ENCODE assay signal across 32 cellular contexts in the genomic region with DNA sequence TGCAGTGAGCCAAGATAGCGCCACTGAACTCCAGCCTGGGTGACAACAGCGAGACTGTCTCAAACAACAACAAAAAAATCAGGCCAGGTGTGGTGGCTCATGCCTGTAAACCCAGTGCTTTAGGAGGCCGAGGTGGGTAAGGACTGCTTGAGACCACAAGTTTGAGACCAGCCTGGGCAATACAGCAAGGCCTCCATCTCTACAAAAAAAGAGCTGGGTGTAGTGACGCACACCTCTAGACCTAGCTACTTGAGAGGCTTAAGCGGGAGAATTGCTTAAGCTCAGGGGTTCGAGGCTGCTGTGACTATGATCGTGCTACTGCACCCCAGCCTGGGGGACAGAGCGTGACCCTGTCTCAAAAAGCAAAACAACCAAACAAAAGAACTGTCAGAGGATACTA.
"Had no signal": no experiment of that assay in that cellular context is flagged by ENCODE, and none has a peak within 500 bp of the region (broad histone marks: within the 10 kb centered on the region; RNA-seq: fewer than 3 reads in every experiment).

No MANE protein-coding gene starts in this region.

- H3K4me3 ChIP-seq: ascending aorta, SJSA1 had no signal

- H3K27ac Mint-ChIP-seq: activated CD4-positive, alpha-beta T cell treated with anti-CD3 and anti-CD28 coated beads, Interleukin-2, amount 10 ng/mL, durations not matched to agents 7 days and 5 days; activated CD8-positive, alpha-beta T cell treated with anti-CD3 and anti-CD28 coated beads, Interleukin-2, amount 10 ng/mL, durations not matched to agents 7 days and 5 days; activated naive CD4-positive, alpha-beta T cell treated with anti-CD3 and anti-CD28 coated beads, Interleukin-2, amount 50 U/mL, for 24 hours; activated naive CD8-positive, alpha-beta T cell treated with anti-CD3 and anti-CD28 coated beads, Interleukin-2, amount 10 ng/mL, durations not matched to agents 7 days and 5 days; activated T-cell treated with anti-CD3 and anti-CD28 coated beads, Interleukin-2, amount 50 U/mL, for 24 hours; activated T-helper 2 cell treated with anti-CD3 and anti-CD28 coated beads, Interferon-gamma antibody, Interleukin-2, Interleukin-4, amounts not matched to agents 10 μg/mL and 5 μg/mL and 100 μg/mL, durations not matched to agents 14 hours and 24 hours and 36 hours had no signal

- H3K4me3 Mint-ChIP-seq: activated CD4-positive, alpha-beta T cell treated with anti-CD3 and anti-CD28 coated beads, Interleukin-2, amount 10 ng/mL, durations not matched to agents 7 days and 5 days; activated CD8-positive, alpha-beta T cell treated with anti-CD3 and anti-CD28 coated beads, Interleukin-2, amount 10 ng/mL, durations not matched to agents 7 days and 5 days; activated naive CD4-positive, alpha-beta T cell treated with anti-CD3 and anti-CD28 coated beads, Interleukin-2, amount 50 U/mL, for 24 hours; activated naive CD8-positive, alpha-beta T cell treated with anti-CD3 and anti-CD28 coated beads, Interleukin-2, amount 10 ng/mL, durations not matched to agents 7 days and 5 days; activated T-cell treated with anti-CD3 and anti-CD28 coated beads, Interleukin-2, amount 50 U/mL, for 24 hours had no signal

- H3K27me3 Mint-ChIP-seq: activated CD4-positive, alpha-beta T cell treated with anti-CD3 and anti-CD28 coated beads, Interleukin-2, amount 10 ng/mL, durations not matched to agents 7 days and 5 days; activated naive CD4-positive, alpha-beta T cell treated with anti-CD3 and anti-CD28 coated beads, Interleukin-2, amount 50 U/mL, for 24 hours; activated naive CD8-positive, alpha-beta T cell treated with anti-CD3 and anti-CD28 coated beads, Interleukin-2, amount 10 ng/mL, durations not matched to agents 7 days and 5 days; activated T-cell treated with anti-CD3 and anti-CD28 coated beads, Interleukin-2, amount 50 U/mL, for 24 hours had no signal

- H3K9me3 ChIP-seq: ascending aorta, SJSA1 had no signal

- H3K4me1 ChIP-seq: ascending aorta had no signal

- H3K9me3 Mint-ChIP-seq: activated naive CD4-positive, alpha-beta T cell treated with anti-CD3 and anti-CD28 coated beads, Interleukin-2, amount 50 U/mL, for 24 hours had no signal

- H3K27ac ChIP-seq: ascending aorta, KMS-11, SJSA1 had no signal

- H3K9ac ChIP-seq: KMS-11 had no signal

- H3K4me2 ChIP-seq: KMS-11 had no signal

- H3K4me1 Mint-ChIP-seq: activated CD4-positive, alpha-beta T cell treated with anti-CD3 and anti-CD28 coated beads, Interleukin-2, amount 10 ng/mL, durations not matched to agents 7 days and 5 days; activated naive CD8-positive, alpha-beta T cell treated with anti-CD3 and anti-CD28 coated beads, Interleukin-2, amount 10 ng/mL, durations not matched to agents 7 days and 5 days had no signal

- H3K27me3 ChIP-seq: ascending aorta, SJSA1 had no signal

- ATAC-seq: activated CD8-positive, alpha-beta T cell treated with anti-CD3 and anti-CD28 coated beads, Interleukin-2, amount 10 ng/mL, durations not matched to agents 7 days and 5 days; Panc1 had no signal

- DNase-seq: activated CD4-positive, alpha-beta T cell treated with anti-CD3 and anti-CD28 coated beads, Interleukin-2, amount 10 ng/mL, durations not matched to agents 7 days and 5 days; activated CD4-positive, alpha-beta T cell treated with anti-CD3 and anti-CD28 coated beads, Interleukin-2, amount 50 U/mL, for 48 hours; activated CD8-positive, alpha-beta T cell treated with anti-CD3 and anti-CD28 coated beads, Interleukin-2, amount 10 ng/mL, durations not matched to agents 7 days and 5 days; activated gamma-delta T cell; activated naive CD4-positive, alpha-beta T cell treated with Interleukin-2 at 50 U/mL for 16 hours; activated naive CD8-positive, alpha-beta T cell treated with anti-CD3 and anti-CD28 coated beads, Interleukin-2, amount 10 ng/mL, durations not matched to agents 7 days and 5 days; activated T-cell treated with anti-CD3 and anti-CD28 coated beads, Interleukin-2, amount 50 U/mL, for 24 hours; amygdala; MM.1S; NCI-H1092 treated with DMSO at 0.1 percent for 48 hours; NCI-H1417; NCI-H146; NCI-H187; NCI-H2029 treated with DMSO at 0.1 percent for 48 hours; NCI-H2107; NCI-H2171; NCI-H2227 treated with DMSO at 0.1 percent for 48 hours; NCI-H446 treated with DMSO at 0.1 percent for 48 hours; NCI-H524; NCI-H69; NCI-H82; SHP77 treated with DMSO at 0.1 percent for 48 hours; SW 1271; T-helper 1 cell; T-helper 2 cell; T-helper 9 cell had no signal
